Comparison of ENCODE assay signal across 1 cellular context in the genomic region with DNA sequence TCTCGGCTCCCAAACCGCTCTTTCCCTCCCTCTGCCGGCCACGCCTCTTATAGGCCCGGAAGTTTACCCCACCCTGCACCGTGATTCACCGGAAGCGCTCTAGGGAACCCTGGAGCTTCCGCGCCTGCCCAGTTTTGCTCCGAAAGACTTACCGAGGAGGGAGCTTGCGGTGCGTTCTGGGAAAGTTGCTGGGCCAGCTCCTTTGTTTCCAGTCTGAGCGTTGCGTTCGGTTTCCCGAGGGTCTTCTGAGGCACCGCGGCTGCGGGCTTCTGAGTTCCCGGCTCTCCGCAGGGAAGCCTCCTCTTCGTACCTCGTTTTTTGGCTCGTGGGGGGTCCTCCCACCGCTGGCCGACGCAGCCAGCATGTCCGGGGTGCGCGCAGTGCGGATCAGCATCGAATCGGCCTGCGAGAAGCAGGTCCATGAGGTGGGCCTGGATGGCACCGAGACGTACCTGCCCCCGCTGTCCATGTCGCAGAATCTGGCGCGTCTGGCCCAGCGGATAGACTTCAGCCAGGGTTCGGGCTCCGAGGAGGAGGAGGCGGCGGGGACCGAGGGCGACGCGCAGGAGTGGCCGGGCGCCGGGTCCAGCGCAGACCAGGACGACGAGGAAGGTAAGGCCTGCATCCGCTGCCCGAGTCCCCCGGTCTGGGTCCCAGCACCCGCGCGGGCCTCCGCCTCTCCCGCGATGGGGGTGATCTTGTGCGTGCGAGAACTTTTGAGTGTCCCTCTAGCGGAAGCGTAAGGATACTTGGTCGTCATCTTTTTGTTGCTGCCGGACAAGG.
A peak's percentile ranks its signal among the peaks of the same experiment; 100 is the strongest.
TF ChIP-seq lines count a peak whose summit lies in the region.

MED17 (plus strand) TSS at position 131 of the 783 bp plus-strand sequence; CDS start at position 363, 232 bp downstream.

TF ChIP-seq in K562, 482 proteins besides CTCF, POLR2A, EP300 and RAD21 (continued from another document and continues in another):
- TF ChIP-seq CHD7 (IDR thresholded peaks at IDR 0.05; ENCODE audit: low read depth, low read length) (no peak), ZNF134 (CRISPR knock-in tag; conservative IDR thresholded peaks at IDR 0.05) (no peak), ZNF253 (CRISPR knock-in tag; conservative IDR thresholded peaks at IDR 0.05) (no peak), HNRNPL (IDR thresholded peaks at IDR 0.05; ENCODE audit: low read depth, low read length) (no peak), FOS (IDR thresholded peaks at IDR 0.05; ENCODE audit: extremely low read depth, insufficient read length) (no peak), HDAC3 (IDR thresholded peaks at IDR 0.05; ENCODE audit: borderline replicate concordance, partially characterized antibody) (no peak), ZNF311 (CRISPR knock-in tag; IDR thresholded peaks at IDR 0.05) (no peak), PHTF2 (CRISPR knock-in tag; IDR thresholded peaks at IDR 0.05) (no peak), ZNF175 (CRISPR knock-in tag; IDR thresholded peaks at IDR 0.05; ENCODE audit: low read depth) (0 out of 2 replicates have a peak, but pooled peaks have one; percentile 17), ZNF518B (CRISPR knock-in tag; IDR thresholded peaks at IDR 0.05) (no peak), TSHZ1 (CRISPR knock-in tag; IDR thresholded peaks at IDR 0.05) (no peak), CHD2 (IDR thresholded peaks at IDR 0.05; ENCODE audit: low read depth, low read length) (peak; percentile 83), LARP7 (IDR thresholded peaks at IDR 0.05) (no peak), RFX5 (IDR thresholded peaks at IDR 0.05; ENCODE audit: low read depth, low read length) (no peak), SAFB2 (IDR thresholded peaks at IDR 0.05; ENCODE audit: borderline replicate concordance, low read depth, low read length, severe bottlenecking) (no peak), ZNF197 (CRISPR knock-in tag; IDR thresholded peaks at IDR 0.05; ENCODE audit: low read depth) (no peak), TCFL5 (CRISPR knock-in tag; conservative IDR thresholded peaks at IDR 0.05) (no peak), RFX7 (CRISPR knock-in tag; IDR thresholded peaks at IDR 0.05) (no peak), KAT7 (CRISPR knock-in tag; IDR thresholded peaks at IDR 0.05; ENCODE audit: borderline replicate concordance) (peak; percentile 80; the same call in 1 of the 2 replicates), FUS (optimal IDR thresholded peaks at IDR 0.05; ENCODE audit: low read depth, low read length) (no peak), ZNF140 (CRISPR knock-in tag; IDR thresholded peaks at IDR 0.05) (no peak), SRSF7 (optimal IDR thresholded peaks at IDR 0.05; ENCODE audit: low read depth, low read length) (no peak), RHOXF2B (CRISPR knock-in tag; conservative IDR thresholded peaks at IDR 0.05) (no peak), NUFIP1 (IDR thresholded peaks at IDR 0.05; ENCODE audit: partially characterized antibody) (no peak), SMARCB1 (IDR thresholded peaks at IDR 0.05; ENCODE audit: insufficient read length, low read depth) (no peak), SAFB (IDR thresholded peaks at IDR 0.05; ENCODE audit: borderline replicate concordance, low read depth, low read length) (no peak), NR1H2 (CRISPR knock-in tag; IDR thresholded peaks at IDR 0.05) (no peak), HDGF (IDR thresholded peaks at IDR 0.05) (no peak), ZNF277 (CRISPR knock-in tag; IDR thresholded peaks at IDR 0.05; ENCODE audit: borderline replicate concordance) (no peak), NRF1 (conservative IDR thresholded peaks at IDR 0.05 in 1 of 2, IDR thresholded peaks at IDR 0.05 in 1 of 2) (peak; percentile 67 to 76), CSDE1 (IDR thresholded peaks at IDR 0.05) (no peak), MLLT1 (IDR thresholded peaks at IDR 0.05) (0 out of 4 replicates have a peak, but pooled peaks of 1 of the 2 experiments have one; percentile 14), ZNF696 (CRISPR knock-in tag; conservative IDR thresholded peaks at IDR 0.05) (no peak), ZNF695 (CRISPR knock-in tag; IDR thresholded peaks at IDR 0.05) (no peak), DACH1 (IDR thresholded peaks at IDR 0.05; ENCODE audit: partially characterized antibody) (no peak), ZNF121 (CRISPR knock-in tag; conservative IDR thresholded peaks at IDR 0.05) (no peak)
